In genomic region chr3:23479026-23479425, GRCh38 we compare ENCODE assay signal across 22 cellular contexts.
"Had no signal": no experiment of that assay in that cellular context is flagged by ENCODE, and none has a peak within 500 bp of the region (broad histone marks: within the 10 kb centered on the region; RNA-seq: fewer than 3 reads in every experiment).

No MANE protein-coding gene starts in this region.

- H3K4me1 ChIP-seq: upper lobe of left lung had no signal

- H3K4me3 ChIP-seq: coronary artery, esophagus muscularis mucosa, hepatocyte, skin epidermis, suprapubic skin, upper lobe of left lung had no signal

- DNase-seq: activated CD4-positive, alpha-beta T cell treated with anti-CD3 and anti-CD28 coated beads, Interleukin-2, amount 50 U/mL, for 1 hour; activated CD4-positive, CD25-positive, alpha-beta regulatory T cell treated with anti-CD3 and anti-CD28 coated beads, Interleukin-2, amount 50 U/mL, for 72 hours; activated effector memory CD4-positive, alpha-beta T cell treated with anti-CD3 and anti-CD28 coated beads, Interleukin-2, amount 50 U/mL, for 16 hours; activated naive CD4-positive, alpha-beta T cell treated with anti-CD3 and anti-CD28 coated beads, Interleukin-2, amount 50 U/mL, for 16 hours; activated T-cell treated with anti-CD3 and anti-CD28 coated beads, Interleukin-2, amount 50 U/mL, for 72 hours; aorta; brain microvascular endothelial cell; left colon; midbrain; nephron progenitor cell; occipital lobe; stimulated activated CD4-positive, alpha-beta T cell treated with anti-CD3 and anti-CD28 coated beads, Interleukin-15, amount 100 ng/mL, for 24 hours; stimulated activated CD4-positive, alpha-beta T cell treated with anti-CD3 and anti-CD28 coated beads, Interleukin-2, amount 100 ng/mL, for 48 hours; upper lobe of left lung had no signal

- H3K36me3 ChIP-seq: brain microvascular endothelial cell, esophagus muscularis mucosa, suprapubic skin, upper lobe of left lung had no signal

- H2AFZ ChIP-seq: hepatocyte had no signal

- H3K27ac ChIP-seq: brain microvascular endothelial cell, coronary artery, esophagus muscularis mucosa, hepatocyte, skin epidermis, suprapubic skin, upper lobe of left lung, VCaP had no signal

- FAIRE-seq: endometrium, islet of Langerhans had no signal

- H3K4me2 ChIP-seq: hepatocyte had no signal

- ATAC-seq: activated T-cell treated with anti-CD3 and anti-CD28 coated beads, Interleukin-2, amount 50 U/mL, for 72 hours; left colon had no signal

- H3K79me2 ChIP-seq: hepatocyte had no signal

- H3K27me3 ChIP-seq: brain microvascular endothelial cell, esophagus muscularis mucosa, hepatocyte, suprapubic skin, upper lobe of left lung had no signal

- H3K9me3 ChIP-seq: suprapubic skin had no signal
